Comparison of ENCODE assay signal across 8 cellular contexts in genomic region chr19:27974082-27974513, GRCh38.
A peak's percentile ranks its signal among the peaks of the same experiment; 100 is the strongest.
DNase-seq lines count a peak whose midpoint lies in the region; ATAC-seq and TF ChIP-seq lines count a peak whose summit lies in the region.

No MANE protein-coding gene starts in this region.

- TF ChIP-seq RAD21 in SK-N-SH (IDR thresholded peaks at IDR 0.05; ENCODE audit: low read length), result peak; percentile 73

- no peaks in the 10 kb centered on the region for H3K9me3 ChIP-seq in SK-N-SH
- H3K9me3 ChIP-seq in right cardiac atrium (ENCODE audit: control insufficient read depth, low read length), result no peaks in the 10 kb centered on the region
- H3K9me3 ChIP-seq in tibial nerve, result no peaks in the 10 kb centered on the region
- no peaks in the 10 kb centered on the region for H3K9me3 ChIP-seq in vagina

- ATAC-seq in right cardiac atrium, result peak; percentile 51 to 54
- ATAC-seq in sciatic nerve, result no peak

- intact Hi-C loops in right cardiac atrium (cut with DNase I) (loop anchor here (5.0 to 10.0 kb wide), 2 partner anchors 351 to 353 kb away; no protein-coding TSS in a partner anchor), sciatic nerve (cut with DNase I) (no loop called here), vagina (cut with DNase I) (no loop called here)

- POLR2A ChIA-PET in SK-N-SH (lab: Yijun Ruan, JAX), result no interaction called here

- no peak overlapping the region for H3K4me2 ChIP-seq in SK-N-SH

- CTCF ChIA-PET in SK-N-SH (lab: Yijun Ruan, JAX), result interaction anchor here (0.8 to 1.5 kb wide), 8 partner anchors 9 to 905 kb away, joined by 3 to 12 read pairs (median 5); no protein-coding TSS in a partner anchor

- H3K9me2 ChIP-seq in SK-N-SH, result no peaks in the 10 kb centered on the region

- no peak overlapping the region for H2AFZ ChIP-seq in SK-N-SH (ENCODE audit: low read depth)

- TF ChIP-seq EP300 in SK-N-SH (IDR thresholded peaks at IDR 0.05; ENCODE audit: borderline replicate concordance in 1 of 2, low read depth in 1 of 2, low read length in 1 of 2), result no peak
- TF ChIP-seq EP300 in tibial nerve (IDR thresholded peaks at IDR 0.05), result no peak

- TF ChIP-seq POLR2A in tibial nerve (IDR thresholded peaks at IDR 0.05) (no peak), vagina (IDR thresholded peaks at IDR 0.05) (no peak)

- no peak for DNase-seq in AG09319 (ENCODE audit: extremely low read depth, low read depth)
- DNase-seq in GM20000 (ENCODE audit: low spot score), result peak; percentile 28
- DNase-seq in SK-N-SH, result peak; percentile 8
- peak in 1 of 3 donors; percentile 46 for DNase-seq in right cardiac atrium
- no peak for DNase-seq in tibial nerve (ENCODE audit: low spot score in 2 of 2)
- no peak for DNase-seq in sciatic nerve (ENCODE audit: low spot score)
- DNase-seq in vagina (ENCODE audit: extremely low spot score in 2 of 2), result no peak
- no peak for DNase-seq in NOMO-1 treated with dmso at 0.1 percent for 144 hours (lab: John Stamatoyannopoulos, UW; ENCODE audit: unreplicated experiment)

- 0% methylated on average over 2 of the region's 2 CpGs for WGBS in SK-N-SH (ENCODE audit: low lambda C conversion rate)
- 13% methylated on average over 2 of the region's 2 CpGs for WGBS in right cardiac atrium
- WGBS in tibial nerve, 2 donors, result 13 to 29% methylated on average over 2 of the region's 2 CpGs

- H3K9ac ChIP-seq in SK-N-SH, result no peak overlapping the region

- H3K36me3 ChIP-seq in SK-N-SH (replicated peaks in 1 of 2; ENCODE audit: control insufficient read depth in 1 of 2, insufficient read depth in 2 of 2, low read length in 1 of 2) (no peaks in the 10 kb centered on the region), tibial nerve (no peaks in the 10 kb centered on the region), vagina (no peaks in the 10 kb centered on the region)

- H3K4me3 ChIP-seq in SK-N-SH (ENCODE audit: low read depth in 2 of 2, low read length in 1 of 2) (no peak overlapping the region), right cardiac atrium (ENCODE audit: low read length) (no peak overlapping the region), tibial nerve (no peak overlapping the region), vagina (no peak overlapping the region)

- H4K20me1 ChIP-seq in SK-N-SH (ENCODE audit: insufficient read depth), result no peaks in the 10 kb centered on the region

- TF ChIP-seq CTCF in AG09319 (IDR thresholded peaks at IDR 0.05; ENCODE audit: low read depth, low read length) (peak; percentile 47), GM20000 (IDR thresholded peaks at IDR 0.05; ENCODE audit: extremely low read depth, missing control alignments) (peak; percentile 59), SK-N-SH (IDR thresholded peaks at IDR 0.05) (peak; percentile 80), tibial nerve (IDR thresholded peaks at IDR 0.05) (peak in 3 of 5 experiments; percentile 42 to 60 (median 43)), vagina (IDR thresholded peaks at IDR 0.05) (no peak)

- H3F3A ChIP-seq in SK-N-SH (replicated peaks; ENCODE audit: insufficient read depth), result peaks cover 5% of the 10 kb centered on the region

- H3K79me2 ChIP-seq in SK-N-SH (ENCODE audit: insufficient read depth), result no peaks in the 10 kb centered on the region

- no peaks in the 10 kb centered on the region; the same call in 1 of the 2 replicates for H3K27me3 ChIP-seq in SK-N-SH (ENCODE audit: insufficient read depth)
- no peaks in the 10 kb centered on the region for H3K27me3 ChIP-seq in right cardiac atrium (ENCODE audit: control insufficient read depth, insufficient read depth)
- no peaks in the 10 kb centered on the region for H3K27me3 ChIP-seq in tibial nerve
- no peaks in the 10 kb centered on the region for H3K27me3 ChIP-seq in vagina

- H3K4me1 ChIP-seq in SK-N-SH (ENCODE audit: control insufficient read depth in 1 of 2, insufficient read depth in 2 of 2, low read depth in 1 of 2, low read length in 1 of 2) (no peaks in the 10 kb centered on the region; a peak in 1 of 4 replicates), right cardiac atrium (ENCODE audit: control insufficient read depth, insufficient read depth, low read length) (no peaks in the 10 kb centered on the region), tibial nerve (no peaks in the 10 kb centered on the region), vagina (no peaks in the 10 kb centered on the region)

- H3K27ac ChIP-seq in SK-N-SH (ENCODE audit: low read depth in 2 of 2, low read length in 1 of 2), result no peak overlapping the region
- no peak overlapping the region for H3K27ac ChIP-seq in right cardiac atrium (ENCODE audit: low read length)
- H3K27ac ChIP-seq in tibial nerve, result no peak overlapping the region
- no peak overlapping the region for H3K27ac ChIP-seq in vagina

TF ChIP-seq in SK-N-SH, 30 proteins besides CTCF, POLR2A, EP300 and RAD21:
- TF ChIP-seq USF1 (IDR thresholded peaks at IDR 0.05; ENCODE audit: borderline replicate concordance, low read depth) (no peak), SMC3 (IDR thresholded peaks at IDR 0.05; ENCODE audit: low read depth, low read length) (peak; percentile 68), PBX3 (IDR thresholded peaks at IDR 0.05) (no peak)

Comparison
In these comparisons a context has a peak if more than half of its experiments do, and no peak if none do; other contexts are left out.
1. DNase-seq: peak in GM20000 (single experiment) and SK-N-SH (single experiment); none in AG09319 (single experiment), tibial nerve (0 of 2), sciatic nerve (single experiment), vagina (0 of 2) and NOMO-1 treated with dmso at 0.1 percent for 144 hours (single experiment).
2. CTCF ChIP-seq: peak in AG09319 (single experiment), GM20000 (single experiment), SK-N-SH (single experiment) and tibial nerve (3 of 5); none in vagina (0 of 3).
3. intact Hi-C loops: an anchor here in right cardiac atrium (5.0 to 10.0 kb wide); none called in sciatic nerve and vagina.